1 cellular context compared by ENCODE assay signal in the genomic region with DNA sequence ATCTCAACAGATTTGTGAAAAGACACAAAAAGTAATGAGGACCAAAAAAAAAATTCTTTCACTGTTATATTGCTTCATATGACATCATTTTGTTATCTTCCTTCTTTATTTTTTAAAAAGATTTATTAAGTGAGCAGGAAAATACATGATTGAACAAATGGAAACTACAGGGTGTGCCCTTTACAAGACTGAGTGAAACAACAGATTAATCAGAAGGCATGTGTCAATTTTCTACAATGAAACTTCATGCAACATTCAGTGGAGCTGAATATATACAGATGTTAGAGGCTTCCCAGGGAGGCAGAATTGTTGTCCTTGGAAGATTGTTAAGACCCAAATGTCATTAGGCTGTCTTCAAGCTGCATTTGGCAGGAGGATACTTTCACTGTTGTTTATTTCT.
TF ChIP-seq lines count a peak whose summit lies in the region.

No MANE protein-coding gene starts in this region.

TF ChIP-seq in HCT116, 20 proteins besides CTCF, POLR2A, EP300 and RAD21:
- TF ChIP-seq, protein P1, sequence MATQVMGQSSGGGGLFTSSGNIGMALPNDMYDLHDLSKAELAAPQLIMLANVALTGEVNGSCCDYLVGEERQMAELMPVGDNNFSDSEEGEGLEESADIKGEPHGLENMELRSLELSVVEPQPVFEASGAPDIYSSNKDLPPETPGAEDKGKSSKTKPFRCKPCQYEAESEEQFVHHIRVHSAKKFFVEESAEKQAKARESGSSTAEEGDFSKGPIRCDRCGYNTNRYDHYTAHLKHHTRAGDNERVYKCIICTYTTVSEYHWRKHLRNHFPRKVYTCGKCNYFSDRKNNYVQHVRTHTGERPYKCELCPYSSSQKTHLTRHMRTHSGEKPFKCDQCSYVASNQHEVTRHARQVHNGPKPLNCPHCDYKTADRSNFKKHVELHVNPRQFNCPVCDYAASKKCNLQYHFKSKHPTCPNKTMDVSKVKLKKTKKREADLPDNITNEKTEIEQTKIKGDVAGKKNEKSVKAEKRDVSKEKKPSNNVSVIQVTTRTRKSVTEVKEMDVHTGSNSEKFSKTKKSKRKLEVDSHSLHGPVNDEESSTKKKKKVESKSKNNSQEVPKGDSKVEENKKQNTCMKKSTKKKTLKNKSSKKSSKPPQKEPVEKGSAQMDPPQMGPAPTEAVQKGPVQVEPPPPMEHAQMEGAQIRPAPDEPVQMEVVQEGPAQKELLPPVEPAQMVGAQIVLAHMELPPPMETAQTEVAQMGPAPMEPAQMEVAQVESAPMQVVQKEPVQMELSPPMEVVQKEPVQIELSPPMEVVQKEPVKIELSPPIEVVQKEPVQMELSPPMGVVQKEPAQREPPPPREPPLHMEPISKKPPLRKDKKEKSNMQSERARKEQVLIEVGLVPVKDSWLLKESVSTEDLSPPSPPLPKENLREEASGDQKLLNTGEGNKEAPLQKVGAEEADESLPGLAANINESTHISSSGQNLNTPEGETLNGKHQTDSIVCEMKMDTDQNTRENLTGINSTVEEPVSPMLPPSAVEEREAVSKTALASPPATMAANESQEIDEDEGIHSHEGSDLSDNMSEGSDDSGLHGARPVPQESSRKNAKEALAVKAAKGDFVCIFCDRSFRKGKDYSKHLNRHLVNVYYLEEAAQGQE (IDR thresholded peaks at IDR 0.05; ENCODE audit: low read depth), result no peak
- TF ChIP-seq POLR2AphosphoS5 (IDR thresholded peaks at IDR 0.05; ENCODE audit: low read depth, low read length), result no peak
- no peak for TF ChIP-seq FOSL1 (IDR thresholded peaks at IDR 0.05; ENCODE audit: low read depth)
TF ChIP-seq in HCT116: peak in this region for 0.
